Comparison of ENCODE assay signal across 17 cellular contexts in genomic region chr1:57468661-57469523, GRCh38. TPM values are rescaled to one million over a fixed set of nuclear protein-coding genes. Genes with fewer than 3 reads are reported as not detected.
DNase-seq lines count a peak whose midpoint lies in the region; ATAC-seq and TF ChIP-seq lines count a peak whose summit lies in the region.
"Had no signal": no experiment of that assay in that cellular context is flagged by ENCODE, and none has a peak within 500 bp of the region (broad histone marks: within the 10 kb centered on the region; RNA-seq: fewer than 3 reads in every experiment).

No MANE protein-coding gene starts in this region.

- in situ Hi-C loops in astrocyte of the spinal cord (cut with HindIII; ENCODE audit: low sequenced_read_pairs): no loop called here

- H3K27me3 ChIP-seq in kidney epithelial cell (ENCODE audit: control insufficient read depth, insufficient read depth, low read length): no peaks in the 10 kb centered on the region
- H3K27me3 ChIP-seq: testis had no signal

- TF ChIP-seq CTCF in HFF-Myc (IDR thresholded peaks at IDR 0.05; ENCODE audit: low read depth, low read length, missing control alignments): peak; percentile 6
- TF ChIP-seq CTCF in astrocyte of the spinal cord (IDR thresholded peaks at IDR 0.05; ENCODE audit: low read depth, low read length): no peak
- TF ChIP-seq CTCF in kidney epithelial cell (IDR thresholded peaks at IDR 0.05; ENCODE audit: insufficient read depth, low read length, poor library complexity, severe bottlenecking): peak; percentile 21

- no peak for ATAC-seq in HG02610 (IDR thresholded peaks at IDR 0.05; ENCODE audit: unreplicated experiment)
- ATAC-seq: K562 had no signal

- DNase-seq in AG08396 (ENCODE audit: low spot score) (peak; percentile 30), HFF-Myc (ENCODE audit: extremely low read depth, low read depth) (no peak), astrocyte of the spinal cord (ENCODE audit: low read depth, low spot score) (peak; percentile 38), kidney epithelial cell (ENCODE audit: low read depth) (no peak), Ammon's horn (ENCODE audit: low spot score) (no peak), OCI-M2 (lab: John Stamatoyannopoulos, UW; ENCODE audit: unreplicated experiment) (no peak), H4 (ENCODE audit: low spot score) (no peak)
- DNase-seq: activated CD4-positive, alpha-beta T cell treated with anti-CD3 and anti-CD28 coated beads, Interleukin-2, amount 10 ng/mL, durations not matched to agents 24 days and 14 days; activated T-cell treated with anti-CD3 and anti-CD28 coated beads, Interleukin-2, amount 50 U/mL, for 48 hours; effector memory CD4-positive, alpha-beta T cell; NCI-H1417; NCI-H526 treated with DMSO at 0.1 percent for 48 hours; stimulated activated CD4-positive, alpha-beta T cell treated with anti-CD3 and anti-CD28 coated beads, Interleukin-15, amount 100 ng/mL, for 24 hours; testis had no signal

- H3K4me3 ChIP-seq in HFF-Myc (replicated peaks; ENCODE audit: low read depth, low read length) (no peak overlapping the region), astrocyte of the spinal cord (ENCODE audit: low read depth, low read length) (no peak overlapping the region), kidney epithelial cell (ENCODE audit: low read depth, low read length) (no peak overlapping the region)
- H3K4me3 ChIP-seq: K562, prostate gland, testis had no signal

- H3K36me3 ChIP-seq in kidney epithelial cell (ENCODE audit: control insufficient read depth, insufficient read depth, low read length): no peaks in the 10 kb centered on the region
- H3K36me3 ChIP-seq: prostate gland had no signal

RNA-seq across cellular contexts. Expression of gene DAB1, which starts 45.0 kb away (rescaled TPM):
- total RNA-seq in kidney epithelial cell: under 0.01 and 0.25 TPM in 2 replicates
- total RNA-seq in H4 (2014; rRNA removed; shearing (Covaris generic)): not detected in 2 replicates
- total RNA-seq: activated CD4-positive, alpha-beta T cell treated with anti-CD3 and anti-CD28 coated beads, Interleukin-2, amount 10 ng/mL, durations not matched to agents 24 days and 14 days; K562 had no signal

Comparison
In these comparisons a context has a peak if more than half of its experiments do, and no peak if none do; other contexts are left out.
1. DNase-seq: peak in AG08396 (single experiment) and astrocyte of the spinal cord (single experiment); none in HFF-Myc (single experiment), kidney epithelial cell (single experiment), Ammon's horn (single experiment), OCI-M2 (single experiment) and H4 (single experiment).